In genomic region chr10:43448742-43449141, GRCh38 we compare ENCODE assay signal across 12 cellular contexts.
A peak's percentile ranks its signal among the peaks of the same experiment; 100 is the strongest.
DNase-seq lines count a peak whose midpoint lies in the region; TF ChIP-seq lines count a peak whose summit lies in the region.
"Had no signal": no experiment of that assay in that cellular context is flagged by ENCODE, and none has a peak within 500 bp of the region (broad histone marks: within the 10 kb centered on the region; RNA-seq: fewer than 3 reads in every experiment).

No MANE protein-coding gene starts in this region.

- peaks cover 30 to 49% (median 40%) of the 10 kb centered on the region in 10 experiments for H3K4me1 ChIP-seq in BLaER1 treated with 17β-estradiol and CSF1 and Interleukin-3, amounts not matched to agents 10 nM and 100 nM
- H3K4me1 ChIP-seq in OCI-LY1 (ENCODE audit: insufficient read depth, low read length, severe bottlenecking) (peaks cover 32% of the 10 kb centered on the region), neutrophil (ENCODE audit: control insufficient read depth in 1 of 2, insufficient read depth in 1 of 2, low read depth in 1 of 2, low read length in 1 of 2) (peaks cover 30 to 34% of the 10 kb centered on the region in 2 experiments)
- H3K4me1 ChIP-seq: BE2C, Caco-2 had no signal

- peaks cover 0 to 28% (median 22%) of the 10 kb centered on the region in 11 experiments; a peak in 11 of 22 replicates for H3K36me3 ChIP-seq in BLaER1 treated with 17β-estradiol and CSF1 and Interleukin-3, amounts not matched to agents 10 nM and 100 nM
- H3K36me3 ChIP-seq in OCI-LY1 (ENCODE audit: insufficient read depth, low read length) (no peaks in the 10 kb centered on the region), neutrophil (no peaks in the 10 kb centered on the region)
- H3K36me3 ChIP-seq: BE2C had no signal

- TF ChIP-seq CTCF in HL-60 (IDR thresholded peaks at IDR 0.05; ENCODE audit: insufficient read depth, low read length), result no peak
- no peak for TF ChIP-seq CTCF in OCI-LY1 (IDR thresholded peaks at IDR 0.05; ENCODE audit: low read length)
- TF ChIP-seq CTCF in neutrophil (IDR thresholded peaks at IDR 0.05), result no peak

- H3K4me2 ChIP-seq in BLaER1 treated with 17β-estradiol and CSF1 and Interleukin-3, amounts not matched to agents 10 nM and 100 nM, result peak overlapping the region in 6 of 11 experiments; percentile 8 to 26 (median 16); a peak in 6 of 22 replicates
- no peak overlapping the region for H3K4me2 ChIP-seq in OCI-LY1 (ENCODE audit: low read length)

- H2AFZ ChIP-seq in OCI-LY1 (ENCODE audit: low read length), result no peak overlapping the region

- H3K27me3 ChIP-seq in BLaER1 treated with 17β-estradiol and CSF1 and Interleukin-3, amounts not matched to agents 10 nM and 100 nM, result no peaks in the 10 kb centered on the region
- H3K27me3 ChIP-seq in HL-60 (ENCODE audit: insufficient read depth, poor library complexity, severe bottlenecking) (no peaks in the 10 kb centered on the region), OCI-LY1 (ENCODE audit: insufficient read depth, low read length) (no peaks in the 10 kb centered on the region), neutrophil (no peaks in the 10 kb centered on the region)
- H3K27me3 ChIP-seq: BE2C had no signal

- peak; percentile 46 to 64 for DNase-seq in HL-60 (ENCODE audit: low read depth in 1 of 2, low spot score in 1 of 2)
- DNase-seq in Kasumi-1 (lab: John Stamatoyannopoulos, UW), result no peak
- DNase-seq in stimulated activated CD4-positive, alpha-beta T cell treated with anti-CD3 and anti-CD28 coated beads, Interleukin-1b, Interleukin-23, amount 100 ng/mL, for 48 hours, result no peak
- no peak for DNase-seq in AG08395 (ENCODE audit: low spot score)
- DNase-seq: BE2C; Caco-2; CD8-positive, alpha-beta memory T cell; DND-41; GF-D8 had no signal

- H3K9ac ChIP-seq in BLaER1 treated with 17β-estradiol and CSF1 and Interleukin-3, amounts not matched to agents 10 nM and 100 nM, result peak overlapping the region in 2 of 11 experiments; percentile 9 to 30; a peak in 2 of 22 replicates
- H3K9ac ChIP-seq in OCI-LY1 (ENCODE audit: low read length), result no peak overlapping the region

- peaks cover 10% of the 10 kb centered on the region for H3F3A ChIP-seq in OCI-LY1 (ENCODE audit: insufficient read depth, low read length)

- peaks cover 32 to 47% (median 39%) of the 10 kb centered on the region in 11 experiments for H3K9me3 ChIP-seq in BLaER1 treated with 17β-estradiol and CSF1 and Interleukin-3, amounts not matched to agents 10 nM and 100 nM (replicated peaks in 1 of 11)
- peaks cover 4% of the 10 kb centered on the region; the same call in 1 of the 2 replicates for H3K9me3 ChIP-seq in OCI-LY1 (ENCODE audit: low read length)
- no peaks in the 10 kb centered on the region for H3K9me3 ChIP-seq in neutrophil
- H3K9me3 ChIP-seq: BE2C had no signal

- peak overlapping the region in 4 of 11 experiments; percentile 25 to 92 (median 38); a peak in 6 of 22 replicates for H3K27ac ChIP-seq in BLaER1 treated with 17β-estradiol and CSF1 and Interleukin-3, amounts not matched to agents 10 nM and 100 nM
- H3K27ac ChIP-seq in HL-60 (replicated peaks), result no peak overlapping the region
- peak overlapping the region; percentile 56 for H3K27ac ChIP-seq in OCI-LY1 (ENCODE audit: low read depth, low read length, poor library complexity, severe bottlenecking)
- peak overlapping the region; percentile 27 for H3K27ac ChIP-seq in neutrophil

- no peaks in the 10 kb centered on the region for H3K79me2 ChIP-seq in OCI-LY1 (ENCODE audit: insufficient read depth, low read length)

- H3K9me2 ChIP-seq in OCI-LY1 (ENCODE audit: low read depth, low read length), result no peaks in the 10 kb centered on the region

- no peaks in the 10 kb centered on the region for H4K20me1 ChIP-seq in BLaER1 treated with 17β-estradiol and CSF1 and Interleukin-3, amounts not matched to agents 10 nM and 100 nM
- no peaks in the 10 kb centered on the region for H4K20me1 ChIP-seq in OCI-LY1 (ENCODE audit: insufficient read depth, low read length)

- no peak overlapping the region for H3K4me3 ChIP-seq in BLaER1 treated with 17β-estradiol and CSF1 and Interleukin-3, amounts not matched to agents 10 nM and 100 nM
- H3K4me3 ChIP-seq in HL-60 (replicated peaks; ENCODE audit: insufficient read depth, low read length), result no peak overlapping the region
- no peak overlapping the region for H3K4me3 ChIP-seq in OCI-LY1 (ENCODE audit: low read depth, low read length, poor library complexity, severe bottlenecking)
- no peak overlapping the region for H3K4me3 ChIP-seq in neutrophil (ENCODE audit: low read depth in 1 of 2, low read length in 1 of 2)

Comparison
In these comparisons a context has a peak if more than half of its experiments do, and no peak if none do; other contexts are left out.
1. DNase-seq: peak in HL-60 (2 of 2); none in Kasumi-1 (0 of 2), stimulated activated CD4-positive, alpha-beta T cell treated with anti-CD3 and anti-CD28 coated beads, Interleukin-1b, Interleukin-23, amount 100 ng/mL, for 48 hours (single experiment) and AG08395 (single experiment).